ENCODE assay signal across 8 cellular contexts in the genomic region with DNA sequence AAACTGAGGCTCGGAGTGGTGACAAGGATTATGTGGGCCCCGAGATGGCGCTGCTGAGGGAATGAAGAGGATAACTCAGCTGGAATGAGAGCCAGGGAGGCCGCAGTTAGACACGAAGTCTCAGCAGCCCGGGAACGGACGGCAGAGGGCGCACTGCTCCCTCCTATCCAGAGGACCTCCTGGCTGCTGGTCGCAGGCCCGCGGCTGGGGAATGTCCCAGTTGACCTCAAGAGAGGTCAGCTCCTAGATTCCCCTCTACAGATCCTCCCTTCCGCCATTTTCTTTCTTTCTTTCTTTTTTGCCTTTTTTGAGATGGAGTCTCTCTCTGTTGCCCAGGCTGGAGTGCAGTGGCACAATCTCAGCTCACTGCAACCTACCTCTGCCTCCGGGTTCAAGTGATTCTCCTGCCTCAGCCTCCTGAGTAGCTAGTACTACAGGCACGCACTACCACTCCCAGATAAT. TPM values are rescaled to one million over a fixed set of nuclear protein-coding genes. Genes with fewer than 3 reads are reported as not detected.
DNase-seq lines count a peak whose midpoint lies in the region; ATAC-seq and TF ChIP-seq lines count a peak whose summit lies in the region.

No MANE protein-coding gene starts in this region.

- peaks cover 8% of the 10 kb centered on the region for H3K9me3 Mint-ChIP-seq in chondrocyte (ENCODE audit: low read depth)

- peaks cover 2% of the 10 kb centered on the region for H3K27me3 Mint-ChIP-seq in chondrocyte (ENCODE audit: low read depth)

- H3K4me3 Mint-ChIP-seq in chondrocyte (ENCODE audit: unreplicated experiment), result no peak overlapping the region

- H3K4me1 Mint-ChIP-seq in chondrocyte (ENCODE audit: low read depth), result no peaks in the 10 kb centered on the region

- peaks cover 4% of the 10 kb centered on the region for H3K36me3 Mint-ChIP-seq in chondrocyte (ENCODE audit: low read depth)

- TF ChIP-seq CTCF in chondrocyte (IDR thresholded peaks at IDR 0.05), result peak; percentile 89

- DNase-seq in activated gamma-delta T cell treated with Interleukin-2 at 50 U/mL for 16 hours (peak; percentile 54), activated gamma-delta T cell (lab: John Stamatoyannopoulos, UW) (no peak), NCI-H2171 (lab: John Stamatoyannopoulos, UW) (peak; percentile 56), chondrocyte (ENCODE audit: low spot score) (no peak), left lobe of liver (ENCODE audit: low spot score) (peak; percentile 62), GOT3 (lab: John Stamatoyannopoulos, UW) (no peak)
- DNase-seq in stimulated activated CD4-positive, alpha-beta T cell treated with anti-CD3 and anti-CD28 coated beads, Interleukin-4, amount 100 ng/mL, for 48 hours (ENCODE audit: low read depth in 2 of 2), result peak; percentile 68 to 79

- no peak overlapping the region for H3K27ac Mint-ChIP-seq in chondrocyte (ENCODE audit: unreplicated experiment)

- ATAC-seq in activated CD4-positive, CD25-positive, alpha-beta regulatory T cell treated with anti-CD3 and anti-CD28 coated beads, Interleukin-2, amount 50 U/mL, for 24 hours, result peak; percentile 30 to 53
- ATAC-seq in left lobe of liver, result peak; percentile 86

RNA-seq across cellular contexts. Expression of a gene that starts 24.1 kb away (rescaled TPM):
- total RNA-seq in chondrocyte (not detected in 3 replicates), left lobe of liver (61.1 TPM)

RNA-seq across cellular contexts. Expression of a gene that starts 26.8 kb away (rescaled TPM):
- total RNA-seq in chondrocyte, result 42.5 to 44.7 TPM (median 43.1 TPM) in 3 replicates
- 22.8 TPM for total RNA-seq in left lobe of liver

RNA-seq across cellular contexts. Expression of a gene that starts 30.4 kb away (rescaled TPM):
- total RNA-seq in chondrocyte (0.31 to 1.2 TPM (median 0.52 TPM) in 3 replicates), left lobe of liver (0.53 TPM)

Comparison
In these comparisons a context has a peak if more than half of its experiments do, and no peak if none do; other contexts are left out.
1. DNase-seq: peak in activated gamma-delta T cell treated with Interleukin-2 at 50 U/mL for 16 hours (single experiment), NCI-H2171 (single experiment), left lobe of liver (single experiment) and stimulated activated CD4-positive, alpha-beta T cell treated with anti-CD3 and anti-CD28 coated beads, Interleukin-4, amount 100 ng/mL, for 48 hours (2 of 2); none in activated gamma-delta T cell (single experiment), chondrocyte (single experiment) and GOT3 (single experiment).
2. RNA of a gene that starts 24.1 kb away (total RNA-seq): 61.1 TPM in left lobe of liver (single experiment); not detected in chondrocyte; every median in the first group is over 10 times any median in the second.